In genomic region chr21:39224930-39225329, GRCh38 we compare ENCODE assay signal across 20 cellular contexts. TPM values are rescaled to one million over a fixed set of nuclear protein-coding genes. Genes with fewer than 3 reads are reported as not detected.
DNase-seq lines count a peak whose midpoint lies in the region; ATAC-seq and TF ChIP-seq lines count a peak whose summit lies in the region.
"Had no signal": no experiment of that assay in that cellular context is flagged by ENCODE, and none has a peak within 500 bp of the region (broad histone marks: within the 10 kb centered on the region; RNA-seq: fewer than 3 reads in every experiment).

No MANE protein-coding gene starts in this region.

- H3K4me1 Mint-ChIP-seq in MCF 10A (ENCODE audit: insufficient read depth, unreplicated experiment) = peaks cover 7% of the 10 kb centered on the region
- H3K4me1 Mint-ChIP-seq in activated T-helper 17 cell treated with anti-CD3 and anti-CD28 coated beads, Interleukin-2, amount 50 U/mL, for 72 hours = peaks cover 4% of the 10 kb centered on the region
- peaks cover 8% of the 10 kb centered on the region for H3K4me1 Mint-ChIP-seq in central memory CD8-positive, alpha-beta T cell

- dilution Hi-C loops in mammary epithelial cell (cut with HindIII; ENCODE audit: low sequenced_read_pairs) = no loop called here

- intact Hi-C loops in MCF 10A (cut with micrococcal nuclease) = no loop called here
- intact Hi-C loops in mammary epithelial cell (cut with micrococcal nuclease) = no loop called here

- no peak for DNase-seq in MCF 10A (ENCODE audit: unreplicated experiment)
- no peak for DNase-seq in mammary epithelial cell
- no peak for DNase-seq in central memory CD8-positive, alpha-beta T cell (ENCODE audit: low spot score in 2 of 2)
- peak; percentile 39 for DNase-seq in osteoblast (ENCODE audit: insufficient read length, low spot score, missing footprints)
- no peak for DNase-seq in effector CD8-positive, alpha-beta T cell (lab: John Stamatoyannopoulos, UW)
- no peak for DNase-seq in NCI-H226
- DNase-seq in NCI-H446 (lab: John Stamatoyannopoulos, UW) = no peak
- DNase-seq: BE2C; CD4-positive, alpha-beta memory T cell; COR-L47; DMS153; DMS79 treated with DMSO at 0.1 percent for 48 hours; EL; GOT3; HFFc6 had no signal

- H3K9me3 Mint-ChIP-seq in MCF 10A (ENCODE audit: unreplicated experiment) = no peaks in the 10 kb centered on the region
- no peaks in the 10 kb centered on the region for H3K9me3 Mint-ChIP-seq in activated T-helper 17 cell treated with anti-CD3 and anti-CD28 coated beads, Interleukin-2, amount 50 U/mL, for 72 hours
- H3K9me3 Mint-ChIP-seq in central memory CD8-positive, alpha-beta T cell = no peaks in the 10 kb centered on the region
- H3K9me3 Mint-ChIP-seq: CD4-positive, alpha-beta memory T cell; HFFc6 had no signal

- no peaks in the 10 kb centered on the region for H3K27me3 Mint-ChIP-seq in MCF 10A (ENCODE audit: insufficient read depth, unreplicated experiment)
- H3K27me3 Mint-ChIP-seq in activated T-helper 17 cell treated with anti-CD3 and anti-CD28 coated beads, Interleukin-2, amount 50 U/mL, for 72 hours = no peaks in the 10 kb centered on the region
- no peaks in the 10 kb centered on the region for H3K27me3 Mint-ChIP-seq in central memory CD8-positive, alpha-beta T cell
- H3K27me3 Mint-ChIP-seq: CD4-positive, alpha-beta memory T cell had no signal

- H3K27me3 ChIP-seq in mammary epithelial cell (ENCODE audit: insufficient read depth, low read length) (no peaks in the 10 kb centered on the region), osteoblast (ENCODE audit: insufficient read depth, low read length) (no peaks in the 10 kb centered on the region)
- H3K27me3 ChIP-seq: BE2C had no signal

- H4K20me1 ChIP-seq in mammary epithelial cell (ENCODE audit: insufficient read depth, low read length) = no peaks in the 10 kb centered on the region
- peaks cover 2% of the 10 kb centered on the region for H4K20me1 ChIP-seq in osteoblast (ENCODE audit: insufficient read depth, low read length)

- H3K36me3 ChIP-seq in mammary epithelial cell (ENCODE audit: insufficient read depth, low read length) (peaks cover 16% of the 10 kb centered on the region), osteoblast (ENCODE audit: insufficient read depth, low read length) (peaks cover 39% of the 10 kb centered on the region)

- 95% methylated on average over 3 of the region's 3 CpGs for WGBS in mammary epithelial cell (ENCODE audit: low coverage, missing lambda C conversion rate)

- BruUV-seq in MCF 10A (replicated peaks; lab: Mats Ljungman, UMichigan) (no TSS peak), mammary epithelial cell (replicated peaks; lab: Mats Ljungman, UMichigan) (no TSS peak)

- H3K4me2 ChIP-seq in mammary epithelial cell (ENCODE audit: insufficient read depth, low read depth, low read length) (no peak overlapping the region), osteoblast (ENCODE audit: insufficient read depth, low read length) (no peak overlapping the region)
- H3K4me2 ChIP-seq: A549 had no signal

- CTCF ChIA-PET in MCF 10A (lab: Yijun Ruan, JAX) = interaction anchor here (0.6 kb wide), 1 partner anchor 27 kb away, joined by 4 read pairs; no protein-coding TSS in a partner anchor
- CTCF ChIA-PET in mammary epithelial cell (lab: Charles Lee; ENCODE audit: low non-redundant PET) = no interaction called here

- H3K36me3 Mint-ChIP-seq in MCF 10A (ENCODE audit: insufficient read depth, unreplicated experiment) = peaks cover 90% of the 10 kb centered on the region
- peaks cover 97% of the 10 kb centered on the region for H3K36me3 Mint-ChIP-seq in activated T-helper 17 cell treated with anti-CD3 and anti-CD28 coated beads, Interleukin-2, amount 50 U/mL, for 72 hours (ENCODE audit: low read depth)
- peaks cover 43% of the 10 kb centered on the region for H3K36me3 Mint-ChIP-seq in central memory CD8-positive, alpha-beta T cell (ENCODE audit: insufficient read depth)

- TF ChIP-seq CTCF in MCF 10A (IDR thresholded peaks at IDR 0.05; ENCODE audit: unreplicated experiment) (no peak), mammary epithelial cell (conservative IDR thresholded peaks at IDR 0.05 in 1 of 2, IDR thresholded peaks at IDR 0.05 in 1 of 2; ENCODE audit: extremely low read depth in 1 of 2, insufficient read depth in 1 of 2, low read depth in 1 of 2, low read length in 2 of 2) (no peak), osteoblast (IDR thresholded peaks at IDR 0.05; ENCODE audit: extremely low read depth, low read depth, low read length) (no peak)

- H2AFZ ChIP-seq in mammary epithelial cell (ENCODE audit: low read depth, low read length) = no peak overlapping the region
- H2AFZ ChIP-seq in osteoblast (ENCODE audit: low read length) = no peak overlapping the region

- in situ Hi-C loops in mammary epithelial cell (cut with MboI; ENCODE audit: low sequenced_read_pairs in 2 of 2) = no loop called here

- no peak overlapping the region for H3K4me3 ChIP-seq in mammary epithelial cell (replicated peaks in 1 of 3; ENCODE audit: insufficient read depth in 1 of 3, low read depth in 2 of 3, low read length in 3 of 3)
- no peak overlapping the region for H3K4me3 ChIP-seq in osteoblast (ENCODE audit: insufficient read depth, low read length)
- H3K4me3 ChIP-seq: A549, HAP-1 had no signal

- ATAC-seq in activated T-helper 17 cell treated with anti-CD3 and anti-CD28 coated beads, Interleukin-2, amount 50 U/mL, for 72 hours (replicated peaks) = peak; percentile 40
- no peak for ATAC-seq in central memory CD8-positive, alpha-beta T cell (replicated peaks; ENCODE audit: extremely low read depth, poor library complexity, severe bottlenecking)
- ATAC-seq: A549, HepG2 had no signal

- H3K79me2 ChIP-seq in mammary epithelial cell (ENCODE audit: insufficient read depth, low read length) (no peaks in the 10 kb centered on the region), osteoblast (ENCODE audit: insufficient read depth, low read length) (peaks cover 2% of the 10 kb centered on the region)

- H3K9me3 ChIP-seq in mammary epithelial cell (replicated peaks; ENCODE audit: insufficient read depth, low read length) (no peaks in the 10 kb centered on the region), osteoblast (ENCODE audit: low read depth, low read length) (no peaks in the 10 kb centered on the region)
- H3K9me3 ChIP-seq: A549, BE2C, HAP-1 had no signal

- H3K27ac ChIP-seq in mammary epithelial cell (ENCODE audit: insufficient read depth, low read depth, low read length) = no peak overlapping the region
- no peak overlapping the region for H3K27ac ChIP-seq in osteoblast (ENCODE audit: low read depth, low read length)
- H3K27ac ChIP-seq: A549, C4-2B had no signal

- H3K4me3 Mint-ChIP-seq in MCF 10A (ENCODE audit: unreplicated experiment) = no peak overlapping the region
- H3K4me3 Mint-ChIP-seq in activated T-helper 17 cell treated with anti-CD3 and anti-CD28 coated beads, Interleukin-2, amount 50 U/mL, for 72 hours = no peak overlapping the region
- H3K4me3 Mint-ChIP-seq in central memory CD8-positive, alpha-beta T cell = no peak overlapping the region
- H3K4me3 Mint-ChIP-seq: CD4-positive, alpha-beta memory T cell; HFFc6 had no signal

- POLR2A ChIA-PET in MCF 10A (lab: Yijun Ruan, JAX) = no interaction called here

- H3K27ac Mint-ChIP-seq in MCF 10A (ENCODE audit: low read depth, unreplicated experiment) = peak overlapping the region; percentile 9
- peak overlapping the region; percentile 73 for H3K27ac Mint-ChIP-seq in activated T-helper 17 cell treated with anti-CD3 and anti-CD28 coated beads, Interleukin-2, amount 50 U/mL, for 72 hours
- peak overlapping the region; percentile 26 for H3K27ac Mint-ChIP-seq in central memory CD8-positive, alpha-beta T cell (ENCODE audit: low read depth)
- H3K27ac Mint-ChIP-seq: HFFc6 had no signal

- H3K9ac ChIP-seq in mammary epithelial cell (ENCODE audit: insufficient read depth, low read length) = no peak overlapping the region

- no peaks in the 10 kb centered on the region for H3K4me1 ChIP-seq in mammary epithelial cell (ENCODE audit: insufficient read depth, low read length)
- no peaks in the 10 kb centered on the region for H3K4me1 ChIP-seq in osteoblast (ENCODE audit: insufficient read depth, low read length)
- H3K4me1 ChIP-seq: A549, BE2C, HAP-1 had no signal

RNA-seq across cellular contexts. Expression of gene PSMG1, which starts 41.7 kb away (rescaled TPM):
- total RNA-seq in MCF 10A (2022) = 79.9 and 116 TPM in 2 replicates
- total RNA-seq in mammary epithelial cell = 10 to 100 TPM; 30.7 to 82.7 TPM
- 62.9 TPM for polyA plus RNA-seq in mammary epithelial cell
- 38.8 TPM for polyA minus RNA-seq in mammary epithelial cell
- 100 to 1,000 TPM in 1 of 2 donors, 10 to 100 TPM in 1; 46.8 to 107 TPM for total RNA-seq in activated T-helper 17 cell treated with anti-CD3 and anti-CD28 coated beads, Interleukin-2, amount 50 U/mL, for 72 hours
- 56.0 and 61.2 TPM in 2 replicates for total RNA-seq in osteoblast

Comparison
In these comparisons a context has a peak if more than half of its experiments do, and no peak if none do; other contexts are left out.
1. H3K27ac Mint-ChIP-seq: peak in every context shown above with its lines; median percentile 73 in activated T-helper 17 cell treated with anti-CD3 and anti-CD28 coated beads, Interleukin-2, amount 50 U/mL, for 72 hours; 26 in central memory CD8-positive, alpha-beta T cell; 9 in MCF 10A.